Comparison of ENCODE assay signal across 1 cellular context in genomic region chr3:49165771-49166751, GRCh38.
TF ChIP-seq lines count a peak whose summit lies in the region.

Gene CCDC71, minus strand, starts transcription at chr3:49166331. Its CDS starts 2,123 bp downstream, at chr3:49164208.

TF ChIP-seq in K562, 482 proteins besides CTCF, POLR2A, EP300 and RAD21 (continued from another document and continues in another):
- TF ChIP-seq, protein P1, sequence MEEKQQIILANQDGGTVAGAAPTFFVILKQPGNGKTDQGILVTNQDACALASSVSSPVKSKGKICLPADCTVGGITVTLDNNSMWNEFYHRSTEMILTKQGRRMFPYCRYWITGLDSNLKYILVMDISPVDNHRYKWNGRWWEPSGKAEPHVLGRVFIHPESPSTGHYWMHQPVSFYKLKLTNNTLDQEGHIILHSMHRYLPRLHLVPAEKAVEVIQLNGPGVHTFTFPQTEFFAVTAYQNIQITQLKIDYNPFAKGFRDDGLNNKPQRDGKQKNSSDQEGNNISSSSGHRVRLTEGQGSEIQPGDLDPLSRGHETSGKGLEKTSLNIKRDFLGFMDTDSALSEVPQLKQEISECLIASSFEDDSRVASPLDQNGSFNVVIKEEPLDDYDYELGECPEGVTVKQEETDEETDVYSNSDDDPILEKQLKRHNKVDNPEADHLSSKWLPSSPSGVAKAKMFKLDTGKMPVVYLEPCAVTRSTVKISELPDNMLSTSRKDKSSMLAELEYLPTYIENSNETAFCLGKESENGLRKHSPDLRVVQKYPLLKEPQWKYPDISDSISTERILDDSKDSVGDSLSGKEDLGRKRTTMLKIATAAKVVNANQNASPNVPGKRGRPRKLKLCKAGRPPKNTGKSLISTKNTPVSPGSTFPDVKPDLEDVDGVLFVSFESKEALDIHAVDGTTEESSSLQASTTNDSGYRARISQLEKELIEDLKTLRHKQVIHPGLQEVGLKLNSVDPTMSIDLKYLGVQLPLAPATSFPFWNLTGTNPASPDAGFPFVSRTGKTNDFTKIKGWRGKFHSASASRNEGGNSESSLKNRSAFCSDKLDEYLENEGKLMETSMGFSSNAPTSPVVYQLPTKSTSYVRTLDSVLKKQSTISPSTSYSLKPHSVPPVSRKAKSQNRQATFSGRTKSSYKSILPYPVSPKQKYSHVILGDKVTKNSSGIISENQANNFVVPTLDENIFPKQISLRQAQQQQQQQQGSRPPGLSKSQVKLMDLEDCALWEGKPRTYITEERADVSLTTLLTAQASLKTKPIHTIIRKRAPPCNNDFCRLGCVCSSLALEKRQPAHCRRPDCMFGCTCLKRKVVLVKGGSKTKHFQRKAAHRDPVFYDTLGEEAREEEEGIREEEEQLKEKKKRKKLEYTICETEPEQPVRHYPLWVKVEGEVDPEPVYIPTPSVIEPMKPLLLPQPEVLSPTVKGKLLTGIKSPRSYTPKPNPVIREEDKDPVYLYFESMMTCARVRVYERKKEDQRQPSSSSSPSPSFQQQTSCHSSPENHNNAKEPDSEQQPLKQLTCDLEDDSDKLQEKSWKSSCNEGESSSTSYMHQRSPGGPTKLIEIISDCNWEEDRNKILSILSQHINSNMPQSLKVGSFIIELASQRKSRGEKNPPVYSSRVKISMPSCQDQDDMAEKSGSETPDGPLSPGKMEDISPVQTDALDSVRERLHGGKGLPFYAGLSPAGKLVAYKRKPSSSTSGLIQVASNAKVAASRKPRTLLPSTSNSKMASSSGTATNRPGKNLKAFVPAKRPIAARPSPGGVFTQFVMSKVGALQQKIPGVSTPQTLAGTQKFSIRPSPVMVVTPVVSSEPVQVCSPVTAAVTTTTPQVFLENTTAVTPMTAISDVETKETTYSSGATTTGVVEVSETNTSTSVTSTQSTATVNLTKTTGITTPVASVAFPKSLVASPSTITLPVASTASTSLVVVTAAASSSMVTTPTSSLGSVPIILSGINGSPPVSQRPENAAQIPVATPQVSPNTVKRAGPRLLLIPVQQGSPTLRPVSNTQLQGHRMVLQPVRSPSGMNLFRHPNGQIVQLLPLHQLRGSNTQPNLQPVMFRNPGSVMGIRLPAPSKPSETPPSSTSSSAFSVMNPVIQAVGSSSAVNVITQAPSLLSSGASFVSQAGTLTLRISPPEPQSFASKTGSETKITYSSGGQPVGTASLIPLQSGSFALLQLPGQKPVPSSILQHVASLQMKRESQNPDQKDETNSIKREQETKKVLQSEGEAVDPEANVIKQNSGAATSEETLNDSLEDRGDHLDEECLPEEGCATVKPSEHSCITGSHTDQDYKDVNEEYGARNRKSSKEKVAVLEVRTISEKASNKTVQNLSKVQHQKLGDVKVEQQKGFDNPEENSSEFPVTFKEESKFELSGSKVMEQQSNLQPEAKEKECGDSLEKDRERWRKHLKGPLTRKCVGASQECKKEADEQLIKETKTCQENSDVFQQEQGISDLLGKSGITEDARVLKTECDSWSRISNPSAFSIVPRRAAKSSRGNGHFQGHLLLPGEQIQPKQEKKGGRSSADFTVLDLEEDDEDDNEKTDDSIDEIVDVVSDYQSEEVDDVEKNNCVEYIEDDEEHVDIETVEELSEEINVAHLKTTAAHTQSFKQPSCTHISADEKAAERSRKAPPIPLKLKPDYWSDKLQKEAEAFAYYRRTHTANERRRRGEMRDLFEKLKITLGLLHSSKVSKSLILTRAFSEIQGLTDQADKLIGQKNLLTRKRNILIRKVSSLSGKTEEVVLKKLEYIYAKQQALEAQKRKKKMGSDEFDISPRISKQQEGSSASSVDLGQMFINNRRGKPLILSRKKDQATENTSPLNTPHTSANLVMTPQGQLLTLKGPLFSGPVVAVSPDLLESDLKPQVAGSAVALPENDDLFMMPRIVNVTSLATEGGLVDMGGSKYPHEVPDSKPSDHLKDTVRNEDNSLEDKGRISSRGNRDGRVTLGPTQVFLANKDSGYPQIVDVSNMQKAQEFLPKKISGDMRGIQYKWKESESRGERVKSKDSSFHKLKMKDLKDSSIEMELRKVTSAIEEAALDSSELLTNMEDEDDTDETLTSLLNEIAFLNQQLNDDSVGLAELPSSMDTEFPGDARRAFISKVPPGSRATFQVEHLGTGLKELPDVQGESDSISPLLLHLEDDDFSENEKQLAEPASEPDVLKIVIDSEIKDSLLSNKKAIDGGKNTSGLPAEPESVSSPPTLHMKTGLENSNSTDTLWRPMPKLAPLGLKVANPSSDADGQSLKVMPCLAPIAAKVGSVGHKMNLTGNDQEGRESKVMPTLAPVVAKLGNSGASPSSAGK (IDR thresholded peaks at IDR 0.05): peak; percentile 52; the same call in 1 of the 2 replicates
- peak; percentile 95 for TF ChIP-seq GABPB1 (CRISPR knock-in tag; IDR thresholded peaks at IDR 0.05)
- peak; percentile 97 for TF ChIP-seq NR2C2 (CRISPR knock-in tag; IDR thresholded peaks at IDR 0.05)
- peak; percentile 99 for TF ChIP-seq NR2C2 (tag; IDR thresholded peaks at IDR 0.05)
- TF ChIP-seq ZNF766 (CRISPR knock-in tag; conservative IDR thresholded peaks at IDR 0.05): peak; percentile 57; the same call in 1 of the 2 replicates
- TF ChIP-seq HDAC2 (IDR thresholded peaks at IDR 0.05): 0 out of 2 replicates have a peak, but pooled peaks have one; percentile 23
- TF ChIP-seq RBM22 (IDR thresholded peaks at IDR 0.05; ENCODE audit: low read depth, low read length, poor library complexity, severe bottlenecking): no peak
- peak; percentile 71; the same call in 1 of the 2 replicates for TF ChIP-seq ZNF511 (CRISPR knock-in tag; IDR thresholded peaks at IDR 0.05)
- TF ChIP-seq TCF3 (CRISPR knock-in tag; IDR thresholded peaks at IDR 0.05): no peak
- peak; percentile 79 for TF ChIP-seq DMBX1 (CRISPR knock-in tag; IDR thresholded peaks at IDR 0.05; ENCODE audit: borderline replicate concordance)
- TF ChIP-seq RUNX1 (IDR thresholded peaks at IDR 0.05; ENCODE audit: low read depth): no peak
- no peak for TF ChIP-seq ERF (CRISPR knock-in tag; IDR thresholded peaks at IDR 0.05)
- TF ChIP-seq MTA2 (IDR thresholded peaks at IDR 0.05; ENCODE audit: low read depth): peak; percentile 68
- peak in 1 of 2 experiments; percentile 40; a peak in 1 of 4 replicates for TF ChIP-seq RCOR1 (IDR thresholded peaks at IDR 0.05; ENCODE audit: borderline replicate concordance in 1 of 2, low read depth in 2 of 2, low read length in 2 of 2)
- TF ChIP-seq, protein P2, sequence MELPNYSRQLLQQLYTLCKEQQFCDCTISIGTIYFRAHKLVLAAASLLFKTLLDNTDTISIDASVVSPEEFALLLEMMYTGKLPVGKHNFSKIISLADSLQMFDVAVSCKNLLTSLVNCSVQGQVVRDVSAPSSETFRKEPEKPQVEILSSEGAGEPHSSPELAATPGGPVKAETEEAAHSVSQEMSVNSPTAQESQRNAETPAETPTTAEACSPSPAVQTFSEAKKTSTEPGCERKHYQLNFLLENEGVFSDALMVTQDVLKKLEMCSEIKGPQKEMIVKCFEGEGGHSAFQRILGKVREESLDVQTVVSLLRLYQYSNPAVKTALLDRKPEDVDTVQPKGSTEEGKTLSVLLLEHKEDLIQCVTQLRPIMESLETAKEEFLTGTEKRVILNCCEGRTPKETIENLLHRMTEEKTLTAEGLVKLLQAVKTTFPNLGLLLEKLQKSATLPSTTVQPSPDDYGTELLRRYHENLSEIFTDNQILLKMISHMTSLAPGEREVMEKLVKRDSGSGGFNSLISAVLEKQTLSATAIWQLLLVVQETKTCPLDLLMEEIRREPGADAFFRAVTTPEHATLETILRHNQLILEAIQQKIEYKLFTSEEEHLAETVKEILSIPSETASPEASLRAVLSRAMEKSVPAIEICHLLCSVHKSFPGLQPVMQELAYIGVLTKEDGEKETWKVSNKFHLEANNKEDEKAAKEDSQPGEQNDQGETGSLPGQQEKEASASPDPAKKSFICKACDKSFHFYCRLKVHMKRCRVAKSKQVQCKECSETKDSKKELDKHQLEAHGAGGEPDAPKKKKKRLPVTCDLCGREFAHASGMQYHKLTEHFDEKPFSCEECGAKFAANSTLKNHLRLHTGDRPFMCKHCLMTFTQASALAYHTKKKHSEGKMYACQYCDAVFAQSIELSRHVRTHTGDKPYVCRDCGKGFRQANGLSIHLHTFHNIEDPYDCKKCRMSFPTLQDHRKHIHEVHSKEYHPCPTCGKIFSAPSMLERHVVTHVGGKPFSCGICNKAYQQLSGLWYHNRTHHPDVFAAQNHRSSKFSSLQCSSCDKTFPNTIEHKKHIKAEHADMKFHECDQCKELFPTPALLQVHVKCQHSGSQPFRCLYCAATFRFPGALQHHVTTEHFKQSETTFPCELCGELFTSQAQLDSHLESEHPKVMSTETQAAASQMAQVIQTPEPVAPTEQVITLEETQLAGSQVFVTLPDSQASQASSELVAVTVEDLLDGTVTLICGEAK (IDR thresholded peaks at IDR 0.05): peak; percentile 97
- TF ChIP-seq, protein P2 (CRISPR knock-in tag; IDR thresholded peaks at IDR 0.05): no peak
- TF ChIP-seq YY1 (IDR thresholded peaks at IDR 0.05; ENCODE audit: borderline replicate concordance in 1 of 3, control insufficient read depth in 1 of 3, extremely low read depth in 1 of 3, insufficient read depth in 3 of 3, insufficient read length in 1 of 3, insufficient replicate concordance in 2 of 3, low read depth in 1 of 3, low read length in 2 of 3): peak; percentile 83 to 98 (median 96)
- no peak for TF ChIP-seq NR4A1 (CRISPR knock-in tag; IDR thresholded peaks at IDR 0.05)
- peak; percentile 76 for TF ChIP-seq NR4A1 (tag; IDR thresholded peaks at IDR 0.05)
- peak; percentile 41; the same call in 1 of the 2 replicates for TF ChIP-seq EP400 (IDR thresholded peaks at IDR 0.05)
- TF ChIP-seq ZBTB9 (CRISPR knock-in tag; IDR thresholded peaks at IDR 0.05): peak; percentile 58; the same call in 1 of the 2 replicates
- TF ChIP-seq ATF7 (IDR thresholded peaks at IDR 0.05): 0 out of 2 replicates have a peak, but pooled peaks have one; percentile 12
- TF ChIP-seq C11orf30 (IDR thresholded peaks at IDR 0.05; ENCODE audit: low read depth): peak; percentile 49; the same call in 1 of the 2 replicates
- TF ChIP-seq CEBPB (tag; IDR thresholded peaks at IDR 0.05): no peak
- no peak for TF ChIP-seq SLC30A9 (CRISPR knock-in tag; IDR thresholded peaks at IDR 0.05)
- no peak for TF ChIP-seq TCF7L2 (IDR thresholded peaks at IDR 0.05; ENCODE audit: low read depth, low read length)
- peak; percentile 87 for TF ChIP-seq SMARCA5 (IDR thresholded peaks at IDR 0.05)
- TF ChIP-seq PTTG1 (tag; IDR thresholded peaks at IDR 0.05; ENCODE audit: low read depth): no peak
- TF ChIP-seq, protein P3, sequence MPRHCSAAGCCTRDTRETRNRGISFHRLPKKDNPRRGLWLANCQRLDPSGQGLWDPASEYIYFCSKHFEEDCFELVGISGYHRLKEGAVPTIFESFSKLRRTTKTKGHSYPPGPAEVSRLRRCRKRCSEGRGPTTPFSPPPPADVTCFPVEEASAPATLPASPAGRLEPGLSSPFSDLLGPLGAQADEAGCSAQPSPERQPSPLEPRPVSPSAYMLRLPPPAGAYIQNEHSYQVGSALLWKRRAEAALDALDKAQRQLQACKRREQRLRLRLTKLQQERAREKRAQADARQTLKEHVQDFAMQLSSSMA (CRISPR knock-in tag; IDR thresholded peaks at IDR 0.05): no peak
- no peak for TF ChIP-seq BMI1 (IDR thresholded peaks at IDR 0.05; ENCODE audit: low read length)
- peak; percentile 76 for TF ChIP-seq HCFC1 (IDR thresholded peaks at IDR 0.05; ENCODE audit: low read depth, low read length)
- peak; percentile 8 for TF ChIP-seq SP2 (IDR thresholded peaks at IDR 0.05; ENCODE audit: extremely low read depth, low read depth, low read length, poor library complexity, severe bottlenecking)
- no peak for TF ChIP-seq SNRNP70 (optimal IDR thresholded peaks at IDR 0.05; ENCODE audit: low read depth, low read length)
